21 cellular contexts compared by ENCODE assay signal in genomic region chr3:81888822-81889557, GRCh38.
"Had no signal": no experiment of that assay in that cellular context is flagged by ENCODE, and none has a peak within 500 bp of the region (broad histone marks: within the 10 kb centered on the region; RNA-seq: fewer than 3 reads in every experiment).

No MANE protein-coding gene starts in this region.

- H3K27ac Mint-ChIP-seq: activated CD4-positive, alpha-beta memory T cell treated with anti-CD3 and anti-CD28 coated beads for 36 hours; activated naive CD8-positive, alpha-beta T cell; endodermal cell; memory B cell; stimulated activated naive B cell treated with anti-CD40 and anti-IgM and Interleukin-4, amounts not matched to agents 10 μg/mL and 1 μg/mL and 100 μg/mL, for 72 hours had no signal

- DNase-seq: activated CD4-positive, alpha-beta memory T cell treated with anti-CD3 and anti-CD28 coated beads for 36 hours; activated CD4-positive, alpha-beta T cell treated with anti-CD3 and anti-CD28 coated beads for 1 hour; activated effector memory CD4-positive, alpha-beta T cell treated with anti-CD3 and anti-CD28 coated beads, Interleukin-2, amount 50 U/mL, for 16 hours; activated T-cell treated with anti-CD3 and anti-CD28 coated beads, Interleukin-2, amount 50 U/mL, for 4 hours; cerebellar nuclear complex; dermis blood vessel endothelial cell; endodermal cell; erythroblast; foreskin melanocyte; heart right ventricle; islet precursor cell; left ventricle myocardium inferior; ovary; stimulated activated naive B cell treated with anti-CD40 and anti-IgM and Interleukin-4, amounts not matched to agents 10 μg/mL and 1 μg/mL and 100 μg/mL, for 72 hours; substantia nigra; T-helper 9 cell; transverse colon had no signal

- H3K4me1 ChIP-seq: heart right ventricle, left ventricle myocardium inferior, transverse colon had no signal

- H3K4me3 Mint-ChIP-seq: activated CD4-positive, alpha-beta memory T cell treated with anti-CD3 and anti-CD28 coated beads for 36 hours; activated naive CD8-positive, alpha-beta T cell; activated T-cell treated with anti-CD3 and anti-CD28 coated beads, Interleukin-2, amount 50 U/mL, for 4 hours; endodermal cell; memory B cell; neural crest cell; stimulated activated naive B cell treated with anti-CD40 and anti-IgM and Interleukin-4, amounts not matched to agents 10 μg/mL and 1 μg/mL and 100 μg/mL, for 72 hours had no signal

- H3K4me3 ChIP-seq: heart right ventricle, left ventricle myocardium inferior, ovary, smooth muscle cell, transverse colon had no signal

- H3K36me3 ChIP-seq: heart right ventricle, left ventricle myocardium inferior, ovary, transverse colon had no signal

- ATAC-seq: activated T-cell treated with anti-CD3 and anti-CD28 coated beads, Interleukin-2, amount 50 U/mL, for 4 hours; heart right ventricle; stimulated activated naive B cell treated with anti-CD40 and anti-IgM and Interleukin-4, amounts not matched to agents 10 μg/mL and 1 μg/mL and 100 μg/mL, for 72 hours had no signal

- H3K27ac ChIP-seq: heart right ventricle, left ventricle myocardium inferior, ovary, transverse colon had no signal

- H3K9me3 ChIP-seq: left ventricle myocardium inferior, ovary, transverse colon had no signal

- H3K4me1 Mint-ChIP-seq: endodermal cell; memory B cell; stimulated activated naive B cell treated with anti-CD40 and anti-IgM and Interleukin-4, amounts not matched to agents 10 μg/mL and 1 μg/mL and 100 μg/mL, for 72 hours had no signal

- H3K27me3 Mint-ChIP-seq: activated CD4-positive, alpha-beta memory T cell treated with anti-CD3 and anti-CD28 coated beads for 36 hours; activated naive CD8-positive, alpha-beta T cell; memory B cell; stimulated activated naive B cell treated with anti-CD40 and anti-IgM and Interleukin-4, amounts not matched to agents 10 μg/mL and 1 μg/mL and 100 μg/mL, for 72 hours had no signal

- H3K27me3 ChIP-seq: heart right ventricle, ovary, transverse colon had no signal

- H3K36me3 Mint-ChIP-seq: activated CD4-positive, alpha-beta memory T cell treated with anti-CD3 and anti-CD28 coated beads for 36 hours; activated naive CD8-positive, alpha-beta T cell; memory B cell; stimulated activated naive B cell treated with anti-CD40 and anti-IgM and Interleukin-4, amounts not matched to agents 10 μg/mL and 1 μg/mL and 100 μg/mL, for 72 hours had no signal
